Comparison of ENCODE assay signal across 24 cellular contexts in genomic region chr6:110902091-110902490, GRCh38.
"Had no signal": no experiment of that assay in that cellular context is flagged by ENCODE, and none has a peak within 500 bp of the region (broad histone marks: within the 10 kb centered on the region; RNA-seq: fewer than 3 reads in every experiment).

No MANE protein-coding gene starts in this region.

- H2AFZ ChIP-seq: neural progenitor cell had no signal

- H3K4me1 Mint-ChIP-seq: activated CD4-positive, alpha-beta memory T cell treated with anti-CD3 and anti-CD28 coated beads, Interleukin-2, amount 10 ng/mL, durations not matched to agents 7 days and 5 days; neural progenitor cell; stimulated activated memory B cell treated with anti-CD40 and anti-IgM and Interleukin-4, amounts not matched to agents 10 μg/mL and 1 μg/mL and 100 μg/mL, for 72 hours had no signal

- DNase-seq: activated CD4-positive, alpha-beta memory T cell treated with anti-CD3 and anti-CD28 coated beads, Interleukin-2, amount 10 ng/mL, durations not matched to agents 7 days and 5 days; activated CD4-positive, alpha-beta T cell treated with anti-CD3 and anti-CD28 coated beads, Interleukin-2, amount 10 ng/mL, durations not matched to agents 24 days and 14 days; activated naive CD4-positive, alpha-beta T cell treated with Interleukin-2 at 50 U/mL for 16 hours; activated naive CD8-positive, alpha-beta T cell treated with anti-CD3 and anti-CD28 coated beads for 36 hours; activated T-cell treated with anti-CD3 and anti-CD28 coated beads, Interleukin-2, amount 50 U/mL, for 4 hours; amygdala; cerebellar nuclear complex; cortex of kidney; endodermal cell; esophagus squamous epithelium; gastrocnemius medialis; hippocampal formation; left ventricle myocardium inferior; naive thymus-derived CD4-positive, alpha-beta T cell; posterior cingulate gyrus; sigmoid colon; stimulated activated CD4-positive, alpha-beta T cell treated with anti-CD3 and anti-CD28 coated beads, Interleukin-15, amount 100 ng/mL, for 24 hours; T-helper 9 cell; testis had no signal

- H3K4me1 ChIP-seq: esophagus squamous epithelium, gastrocnemius medialis, left ventricle myocardium inferior, neural progenitor cell, sigmoid colon, testis, vagina had no signal

- H3K27ac ChIP-seq: esophagus squamous epithelium, gastrocnemius medialis, left ventricle myocardium inferior, neural progenitor cell, sigmoid colon, testis, vagina had no signal

- H3K36me3 ChIP-seq: neural progenitor cell had no signal

- ATAC-seq: activated T-cell treated with anti-CD3 and anti-CD28 coated beads, Interleukin-2, amount 50 U/mL, for 4 hours; gastrocnemius medialis; naive thymus-derived CD4-positive, alpha-beta T cell; stimulated activated memory B cell treated with anti-CD40 and anti-IgM and Interleukin-4, amounts not matched to agents 10 μg/mL and 1 μg/mL and 100 μg/mL, for 72 hours had no signal

- H3K4me3 Mint-ChIP-seq: activated CD4-positive, alpha-beta memory T cell treated with anti-CD3 and anti-CD28 coated beads, Interleukin-2, amount 10 ng/mL, durations not matched to agents 7 days and 5 days; activated CD4-positive, alpha-beta T cell treated with anti-CD3 and anti-CD28 coated beads, Interleukin-2, amount 10 ng/mL, durations not matched to agents 24 days and 14 days; activated naive CD8-positive, alpha-beta T cell treated with anti-CD3 and anti-CD28 coated beads for 36 hours; activated T-cell treated with anti-CD3 and anti-CD28 coated beads, Interleukin-2, amount 50 U/mL, for 4 hours; endodermal cell; naive thymus-derived CD4-positive, alpha-beta T cell; neural progenitor cell; stimulated activated memory B cell treated with anti-CD40 and anti-IgM and Interleukin-4, amounts not matched to agents 10 μg/mL and 1 μg/mL and 100 μg/mL, for 72 hours; type B pancreatic cell had no signal

- H3K27ac Mint-ChIP-seq: activated CD4-positive, alpha-beta memory T cell treated with anti-CD3 and anti-CD28 coated beads, Interleukin-2, amount 10 ng/mL, durations not matched to agents 7 days and 5 days; activated CD4-positive, alpha-beta T cell treated with anti-CD3 and anti-CD28 coated beads, Interleukin-2, amount 10 ng/mL, durations not matched to agents 24 days and 14 days; activated naive CD8-positive, alpha-beta T cell treated with anti-CD3 and anti-CD28 coated beads for 36 hours; endodermal cell; naive thymus-derived CD4-positive, alpha-beta T cell; neural progenitor cell; stimulated activated memory B cell treated with anti-CD40 and anti-IgM and Interleukin-4, amounts not matched to agents 10 μg/mL and 1 μg/mL and 100 μg/mL, for 72 hours; type B pancreatic cell had no signal

- H3K9ac ChIP-seq: neural progenitor cell had no signal

- H3K4me2 ChIP-seq: neural progenitor cell, smooth muscle cell had no signal

- H3K4me3 ChIP-seq: esophagus squamous epithelium, gastrocnemius medialis, left ventricle myocardium inferior, neural progenitor cell, sigmoid colon, smooth muscle cell, testis, vagina had no signal

- H3K27me3 Mint-ChIP-seq: activated naive CD8-positive, alpha-beta T cell treated with anti-CD3 and anti-CD28 coated beads for 36 hours; stimulated activated memory B cell treated with anti-CD40 and anti-IgM and Interleukin-4, amounts not matched to agents 10 μg/mL and 1 μg/mL and 100 μg/mL, for 72 hours; type B pancreatic cell had no signal

- H3K9me3 ChIP-seq: testis had no signal

- H3K27me3 ChIP-seq: esophagus squamous epithelium, gastrocnemius medialis, neural progenitor cell, sigmoid colon, testis, vagina had no signal
